ENCODE assay signal across 19 cellular contexts in the genomic region with DNA sequence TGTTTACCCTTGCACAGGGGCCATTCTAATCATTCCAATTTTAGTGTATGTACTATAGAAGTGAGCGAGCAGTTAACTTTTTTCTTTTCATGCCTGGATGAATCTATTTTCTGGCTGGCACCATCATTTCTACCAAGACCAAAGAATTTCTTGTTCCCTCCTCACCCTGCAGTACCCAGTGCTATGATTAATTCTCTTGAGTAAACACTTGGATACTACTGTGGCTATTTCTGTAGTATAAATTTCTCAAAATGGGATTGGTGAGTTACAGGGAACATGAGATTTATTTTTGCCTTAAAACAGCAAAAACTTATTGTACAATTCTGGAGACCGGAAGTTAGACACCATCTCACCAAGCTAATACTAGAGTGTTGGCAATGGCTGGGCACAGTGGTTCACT. TPM values are rescaled to one million over a fixed set of nuclear protein-coding genes. Genes with fewer than 3 reads are reported as not detected.
A peak's percentile ranks its signal among the peaks of the same experiment; 100 is the strongest.
DNase-seq lines count a peak whose midpoint lies in the region; ATAC-seq and TF ChIP-seq lines count a peak whose summit lies in the region.
"Had no signal": no experiment of that assay in that cellular context is flagged by ENCODE, and none has a peak within 500 bp of the region (broad histone marks: within the 10 kb centered on the region; RNA-seq: fewer than 3 reads in every experiment).

No MANE protein-coding gene starts in this region.

- no peak overlapping the region for H3K4me2 ChIP-seq in PC-3 (ENCODE audit: low read length)

- no peak overlapping the region for H3K27ac ChIP-seq in PC-3 (ENCODE audit: low read length)
- H3K27ac ChIP-seq: GM23248 had no signal

- no peaks in the 10 kb centered on the region for H3K27me3 ChIP-seq in PC-3 (ENCODE audit: low read length)
- H3K27me3 ChIP-seq: BE2C had no signal

- peak overlapping the region; percentile 22 for H3K27ac Mint-ChIP-seq in chondrocyte (ENCODE audit: unreplicated experiment)
- H3K27ac Mint-ChIP-seq in activated naive CD4-positive, alpha-beta T cell treated with anti-CD3 and anti-CD28 coated beads for 36 hours, result no peak overlapping the region
- H3K27ac Mint-ChIP-seq: CD4-positive, CD25-positive, alpha-beta regulatory T cell; CD8-positive, alpha-beta memory T cell had no signal

- no peak overlapping the region for H3K4me3 ChIP-seq in PC-3 (ENCODE audit: low read length)
- H3K4me3 ChIP-seq: GM12878, GM23248, HAP-1 had no signal

- intact Hi-C loops in PC-3 (cut with micrococcal nuclease), result no loop called here
- intact Hi-C loops in activated naive CD4-positive, alpha-beta T cell treated with anti-CD3 and anti-CD28 coated beads for 36 hours (cut with micrococcal nuclease), result no loop called here

- H3K27me3 Mint-ChIP-seq in chondrocyte (ENCODE audit: low read depth), result no peaks in the 10 kb centered on the region
- H3K27me3 Mint-ChIP-seq in activated naive CD4-positive, alpha-beta T cell treated with anti-CD3 and anti-CD28 coated beads for 36 hours (ENCODE audit: low read depth), result no peaks in the 10 kb centered on the region
- H3K27me3 Mint-ChIP-seq: CD4-positive, CD25-positive, alpha-beta regulatory T cell; CD8-positive, alpha-beta memory T cell had no signal

- H3K9ac ChIP-seq in PC-3 (ENCODE audit: low read length), result no peak overlapping the region
- H3K9ac ChIP-seq: GM23248 had no signal

- BruUV-seq in PC-3 (replicated peaks; lab: Mats Ljungman, UMichigan), result no TSS peak

- H3F3A ChIP-seq in PC-3 (ENCODE audit: low read length, unreplicated experiment), result no peaks in the 10 kb centered on the region

- TF ChIP-seq CTCF in PC-3 (conservative IDR thresholded peaks at IDR 0.05; ENCODE audit: low read depth, low read length) (no peak), chondrocyte (IDR thresholded peaks at IDR 0.05) (no peak)

- CTCF ChIA-PET in PC-3 (lab: Charles Lee), result no interaction called here
- CTCF ChIA-PET in activated naive CD4-positive, alpha-beta T cell treated with anti-CD3 and anti-CD28 coated beads for 36 hours (lab: Charles Lee), result interaction anchor here (1.6 kb wide), 1 partner anchor 30 kb away, joined by 4 read pairs; no protein-coding TSS in a partner anchor

- no peaks in the 10 kb centered on the region for H3K9me3 Mint-ChIP-seq in chondrocyte (ENCODE audit: low read depth)
- no peaks in the 10 kb centered on the region for H3K9me3 Mint-ChIP-seq in activated naive CD4-positive, alpha-beta T cell treated with anti-CD3 and anti-CD28 coated beads for 36 hours
- H3K9me3 Mint-ChIP-seq: CD4-positive, CD25-positive, alpha-beta regulatory T cell; CD8-positive, alpha-beta memory T cell had no signal

- H3K36me3 ChIP-seq in PC-3 (ENCODE audit: low read depth, low read length), result peaks cover 4% of the 10 kb centered on the region; the same call in 1 of the 2 replicates
- H3K36me3 ChIP-seq: BE2C had no signal

- H3K79me2 ChIP-seq in PC-3 (ENCODE audit: low read length), result no peaks in the 10 kb centered on the region

- DNase-seq in PC-3 (no peak), chondrocyte (ENCODE audit: low spot score) (no peak), superior temporal gyrus (ENCODE audit: extremely low spot score) (peak; percentile 41), OCI-M1 (lab: John Stamatoyannopoulos, UW) (no peak), mucosa of gallbladder (ENCODE audit: low spot score) (no peak)
- DNase-seq in activated naive CD4-positive, alpha-beta T cell treated with anti-CD3 and anti-CD28 coated beads for 36 hours, result no peak
- no peak for DNase-seq in NK-92 treated with Interleukin-12 subunit alpha and Interleukin-12 subunit beta, amount 100 ng/mL, for 24 hours (lab: John Stamatoyannopoulos, UW)
- DNase-seq: BE2C; C1 segment of cervical spinal cord; CD4-positive, CD25-positive, alpha-beta regulatory T cell; CD8-positive, alpha-beta memory T cell; COR-L47; DMS 273 treated with DMSO at 0.1 percent for 48 hours; DMS53; EL; GM23248 had no signal

- no peaks in the 10 kb centered on the region for H4K20me1 ChIP-seq in PC-3 (ENCODE audit: low read length)

- ATAC-seq in PC-3, result peak; percentile 56
- ATAC-seq: GM12878, HepG2 had no signal

- peaks cover 2% of the 10 kb centered on the region for H3K36me3 Mint-ChIP-seq in chondrocyte (ENCODE audit: low read depth)
- H3K36me3 Mint-ChIP-seq in activated naive CD4-positive, alpha-beta T cell treated with anti-CD3 and anti-CD28 coated beads for 36 hours (ENCODE audit: low read depth), result peaks cover 4% of the 10 kb centered on the region

- H3K9me2 ChIP-seq in PC-3 (replicated peaks; ENCODE audit: low read length), result no peaks in the 10 kb centered on the region

- no peaks in the 10 kb centered on the region for H3K4me1 ChIP-seq in PC-3 (ENCODE audit: insufficient read depth, low read length)
- H3K4me1 ChIP-seq: BE2C, HAP-1 had no signal

- peaks cover 8% of the 10 kb centered on the region for H3K4me1 Mint-ChIP-seq in chondrocyte (ENCODE audit: low read depth)
- H3K4me1 Mint-ChIP-seq in activated naive CD4-positive, alpha-beta T cell treated with anti-CD3 and anti-CD28 coated beads for 36 hours (ENCODE audit: low read depth), result peaks cover 6% of the 10 kb centered on the region

- no peak overlapping the region for H2AFZ ChIP-seq in PC-3 (ENCODE audit: low read length)
- H2AFZ ChIP-seq: GM23248 had no signal

- H3K9me3 ChIP-seq in PC-3 (ENCODE audit: low read length), result no peaks in the 10 kb centered on the region
- H3K9me3 ChIP-seq: BE2C, HAP-1 had no signal

- no peak overlapping the region for H3K4me3 Mint-ChIP-seq in chondrocyte (ENCODE audit: unreplicated experiment)
- no peak overlapping the region for H3K4me3 Mint-ChIP-seq in activated naive CD4-positive, alpha-beta T cell treated with anti-CD3 and anti-CD28 coated beads for 36 hours
- H3K4me3 Mint-ChIP-seq: CD4-positive, CD25-positive, alpha-beta regulatory T cell; CD8-positive, alpha-beta memory T cell had no signal

- POLR2A ChIA-PET in PC-3 (lab: Charles Lee; ENCODE audit: unreplicated experiment), result no interaction called here

RNA-seq across cellular contexts. Expression of gene ZNF446, which starts 7.6 kb away (rescaled TPM):
- 8.9 and 13.4 TPM in 2 replicates for total RNA-seq in PC-3 (2014; rRNA removed)
- total RNA-seq in chondrocyte, result 9.3 to 12.2 TPM (median 9.5 TPM) in 3 replicates
- total RNA-seq in mucosa of gallbladder, result 19.4 TPM
- total RNA-seq in activated naive CD4-positive, alpha-beta T cell treated with anti-CD3 and anti-CD28 coated beads for 36 hours, result 1 to 10 TPM; 2.6 to 2.9 TPM

RNA-seq across cellular contexts. Expression of gene ZNF324, which starts 16.9 kb away (rescaled TPM):
- 14.8 and 15.9 TPM in 2 replicates for total RNA-seq in PC-3 (2014; rRNA removed)
- 10.8 to 12.6 TPM (median 11.3 TPM) in 3 replicates for total RNA-seq in chondrocyte
- 16.4 TPM for total RNA-seq in mucosa of gallbladder
- 1 to 10 TPM; 2.4 to 3.0 TPM for total RNA-seq in activated naive CD4-positive, alpha-beta T cell treated with anti-CD3 and anti-CD28 coated beads for 36 hours

RNA-seq across cellular contexts. Expression of gene SLC27A5, which starts 28.0 kb away (rescaled TPM):
- 56.2 and 56.8 TPM in 2 replicates for total RNA-seq in PC-3 (2014; rRNA removed)
- total RNA-seq in chondrocyte, result 4.7 to 9.5 TPM (median 9.3 TPM) in 3 replicates
- 7.9 TPM for total RNA-seq in mucosa of gallbladder
- 10 to 100 TPM; 13.8 to 14.4 TPM for total RNA-seq in activated naive CD4-positive, alpha-beta T cell treated with anti-CD3 and anti-CD28 coated beads for 36 hours

RNA-seq across cellular contexts. Expression of gene ZNF324B, which starts 32.4 kb away (rescaled TPM):
- total RNA-seq in PC-3 (2014; rRNA removed) (11.2 and 12.8 TPM in 2 replicates), chondrocyte (6.3 to 9.8 TPM (median 7.5 TPM) in 3 replicates), mucosa of gallbladder (7.8 TPM)
- 1 to 10 TPM; 5.8 to 6.2 TPM for total RNA-seq in activated naive CD4-positive, alpha-beta T cell treated with anti-CD3 and anti-CD28 coated beads for 36 hours

RNA-seq across cellular contexts. Expression of gene ZBTB45, which starts 35.8 kb away (rescaled TPM):
- 14.0 and 19.1 TPM in 2 replicates for total RNA-seq in PC-3 (2014; rRNA removed)
- 15.6 to 17.2 TPM (median 15.9 TPM) in 3 replicates for total RNA-seq in chondrocyte
- 22.8 TPM for total RNA-seq in mucosa of gallbladder
- 1 to 10 TPM; 5.5 to 6.0 TPM for total RNA-seq in activated naive CD4-positive, alpha-beta T cell treated with anti-CD3 and anti-CD28 coated beads for 36 hours
